Comparison of ENCODE assay signal across 14 cellular contexts in genomic region chr20:38581013-38581412, GRCh38. TPM values are rescaled to one million over a fixed set of nuclear protein-coding genes. Genes with fewer than 3 reads are reported as not detected.
A peak's percentile ranks its signal among the peaks of the same experiment; 100 is the strongest.
DNase-seq lines count a peak whose midpoint lies in the region; ATAC-seq, FAIRE-seq and TF ChIP-seq lines count a peak whose summit lies in the region.
"Had no signal": no experiment of that assay in that cellular context is flagged by ENCODE, and none has a peak within 500 bp of the region (broad histone marks: within the 10 kb centered on the region; RNA-seq: fewer than 3 reads in every experiment).

Gene ADIG, plus strand, starts transcription at chr20:38581197. Its CDS starts 54 bp downstream, at chr20:38581251.

- H3K9ac ChIP-seq in mammary epithelial cell (ENCODE audit: insufficient read depth, low read length) (no peak within 1 kb of the TSS), HepG2 (ENCODE audit: insufficient read depth, low read depth, low read length) (no peak within 1 kb of the TSS)

- no peak for TF ChIP-seq RAD21 in HepG2 (CRISPR knock-in tag; IDR thresholded peaks at IDR 0.05)

- POLR2A ChIA-PET in HepG2 (lab: Yijun Ruan, JAX) = no interaction called here
- POLR2A ChIA-PET in CD8-positive, alpha-beta T cell (lab: Charles Lee) = no interaction called here

- H3K4me3 ChIP-seq in mammary epithelial cell (replicated peaks in 1 of 3; ENCODE audit: insufficient read depth in 1 of 3, low read depth in 2 of 3, low read length in 3 of 3) (no peak within 1 kb of the TSS), HepG2 (replicated peaks in 1 of 3; ENCODE audit: insufficient read depth in 1 of 3, low read depth in 2 of 3, low read length in 3 of 3) (no peak within 1 kb of the TSS)
- no peak within 1 kb of the TSS for H3K4me3 ChIP-seq in CD8-positive, alpha-beta T cell (ENCODE audit: low read depth, low read length)
- H3K4me3 ChIP-seq: ascending aorta had no signal

- TF ChIP-seq EP300 in HepG2 (IDR thresholded peaks at IDR 0.05; ENCODE audit: low read depth in 2 of 2, low read length in 2 of 2) (no peak), HepG2 (CRISPR knock-in tag; IDR thresholded peaks at IDR 0.05; ENCODE audit: borderline replicate concordance) (no peak)

- no peaks in the 10 kb centered on the region for H3K27me3 Mint-ChIP-seq in CD8-positive, alpha-beta T cell (ENCODE audit: low read depth)

- H4K20me1 ChIP-seq in mammary epithelial cell (ENCODE audit: insufficient read depth, low read length) (no peaks in the 10 kb centered on the region), HepG2 (ENCODE audit: insufficient read depth, low read length) (no peaks in the 10 kb centered on the region)

- peak within 1 kb of the TSS; percentile 32 for H3K4me2 ChIP-seq in mammary epithelial cell (ENCODE audit: insufficient read depth, low read depth, low read length)
- no peak within 1 kb of the TSS for H3K4me2 ChIP-seq in HepG2 (ENCODE audit: low read depth, low read length)

- H3K36me3 ChIP-seq in mammary epithelial cell (ENCODE audit: insufficient read depth, low read length) (peaks cover 2% of the 10 kb centered on the region), HepG2 (replicated peaks in 1 of 2; ENCODE audit: control insufficient read depth in 1 of 2, insufficient read depth in 2 of 2, low read length in 2 of 2) (0 out of 5 replicates have a peak, but pooled peaks cover 0 to 8% of the 10 kb centered on the region in 2 experiments)
- H3K36me3 ChIP-seq in CD8-positive, alpha-beta T cell (ENCODE audit: insufficient read depth, low read length) = no peaks in the 10 kb centered on the region

- intact Hi-C loops in Right ventricle myocardium superior (cut with DNase I) (no loop called here), cardiac septum (cut with DNase I) (no loop called here), mammary epithelial cell (cut with micrococcal nuclease) (no loop called here), HepG2 (cut with micrococcal nuclease; ENCODE audit: unreplicated experiment) (no loop called here)
- intact Hi-C loops in CD8-positive, alpha-beta T cell (cut with DNase I, micrococcal nuclease) = no loop called here

- H3K4me1 ChIP-seq in mammary epithelial cell (ENCODE audit: insufficient read depth, low read length) = peaks cover 10% of the 10 kb centered on the region
- H3K4me1 ChIP-seq in HepG2 (ENCODE audit: insufficient read depth, low read length) = peaks cover 62% of the 10 kb centered on the region
- no peaks in the 10 kb centered on the region for H3K4me1 ChIP-seq in CD8-positive, alpha-beta T cell (ENCODE audit: insufficient read depth, low read length)

- H3K4me3 Mint-ChIP-seq in CD8-positive, alpha-beta T cell = no peak within 1 kb of the TSS

- TF ChIP-seq CTCF in mammary epithelial cell (conservative IDR thresholded peaks at IDR 0.05 in 1 of 2, IDR thresholded peaks at IDR 0.05 in 1 of 2; ENCODE audit: extremely low read depth in 1 of 2, insufficient read depth in 1 of 2, low read depth in 1 of 2, low read length in 2 of 2) (peak in 1 of 2 donors; percentile 1), HepG2 (CRISPR knock-in tag; IDR thresholded peaks at IDR 0.05) (no peak)
- TF ChIP-seq CTCF in CD8-positive, alpha-beta T cell (IDR thresholded peaks at IDR 0.05) = no peak

- no peak for TF ChIP-seq POLR2A in HepG2 (IDR thresholded peaks at IDR 0.05; ENCODE audit: insufficient read depth in 1 of 2, low read depth in 2 of 2, low read length in 2 of 2)

- in situ Hi-C loops in mammary epithelial cell (cut with MboI; ENCODE audit: low sequenced_read_pairs in 2 of 2) (no loop called here), HepG2 (cut with HindIII; ENCODE audit: extremely low pct_ligation_motif_present, low pct_unique_long_range_greater_than_20kb) (no loop called here)

- no peak within 1 kb of the TSS for H3K27ac ChIP-seq in mammary epithelial cell (ENCODE audit: insufficient read depth, low read depth, low read length)
- H3K27ac ChIP-seq in HepG2 (ENCODE audit: extremely low read length, insufficient read depth, low read length) = no peak within 1 kb of the TSS
- H3K27ac ChIP-seq in CD8-positive, alpha-beta T cell (ENCODE audit: low read depth, low read length) = no peak within 1 kb of the TSS
- H3K27ac ChIP-seq: ascending aorta had no signal

- no peaks in the 10 kb centered on the region for H3K9me3 Mint-ChIP-seq in CD8-positive, alpha-beta T cell

- ATAC-seq in Right ventricle myocardium superior (ENCODE audit: poor library complexity) = peak; percentile 90
- peak; percentile 15 for ATAC-seq in HepG2
- ATAC-seq in GM21717 (IDR thresholded peaks at IDR 0.05; ENCODE audit: unreplicated experiment) = no peak
- ATAC-seq in CD8-positive, alpha-beta T cell = no peak

- H3K9me3 ChIP-seq in mammary epithelial cell (replicated peaks; ENCODE audit: insufficient read depth, low read length) (no peaks in the 10 kb centered on the region), HepG2 (ENCODE audit: low read length) (no peaks in the 10 kb centered on the region)
- no peaks in the 10 kb centered on the region for H3K9me3 ChIP-seq in CD8-positive, alpha-beta T cell (ENCODE audit: low read length)
- H3K9me3 ChIP-seq: ascending aorta had no signal

- H3K36me3 Mint-ChIP-seq in CD8-positive, alpha-beta T cell = peaks cover 14% of the 10 kb centered on the region

- H3K4me1 Mint-ChIP-seq in CD8-positive, alpha-beta T cell (ENCODE audit: low read depth) = no peaks in the 10 kb centered on the region

- WGBS in mammary epithelial cell (ENCODE audit: low coverage, missing lambda C conversion rate) = 16% methylated on average over 5 of the region's 5 CpGs
- WGBS in HepG2 (ENCODE audit: low lambda C conversion rate) = 77% methylated on average over 5 of the region's 5 CpGs

- CTCF ChIA-PET in mammary epithelial cell (lab: Charles Lee; ENCODE audit: low non-redundant PET) = no interaction called here
- CTCF ChIA-PET in HepG2 (lab: Yijun Ruan, JAX; ENCODE audit: low intra/inter-chr PET ratio, low total read pairs) = no interaction called here
- CTCF ChIA-PET in CD8-positive, alpha-beta T cell (lab: Charles Lee) = no interaction called here

- H3K27me3 ChIP-seq in mammary epithelial cell (ENCODE audit: insufficient read depth, low read length) (no peaks in the 10 kb centered on the region), HepG2 (ENCODE audit: control insufficient read depth in 1 of 2, insufficient read depth in 2 of 2, low read length in 2 of 2) (no peaks in the 10 kb centered on the region)
- H3K27me3 ChIP-seq in CD8-positive, alpha-beta T cell (ENCODE audit: insufficient read depth, low read length) = no peaks in the 10 kb centered on the region
- H3K27me3 ChIP-seq: ascending aorta had no signal

- dilution Hi-C loops in mammary epithelial cell (cut with HindIII; ENCODE audit: low sequenced_read_pairs) = no loop called here

- FAIRE-seq in HepG2 (lab: Jason Lieb, UNC) = no peak

- no peak within 1 kb of the TSS for H3K27ac Mint-ChIP-seq in CD8-positive, alpha-beta T cell

- BruUV-seq in mammary epithelial cell (replicated peaks; lab: Mats Ljungman, UMichigan) = no TSS peak
- no TSS peak for BruUV-seq in HepG2 (replicated peaks; lab: Mats Ljungman, UMichigan)

- H3K79me2 ChIP-seq in mammary epithelial cell (ENCODE audit: insufficient read depth, low read length) (no peaks in the 10 kb centered on the region), HepG2 (ENCODE audit: insufficient read depth, low read length) (no peaks in the 10 kb centered on the region)

- DNase-seq in Right ventricle myocardium superior (peak; percentile 68), cardiac septum (ENCODE audit: low spot score) (no peak), mammary epithelial cell (peak; percentile 53), HepG2 (ENCODE audit: low spot score) (peak; percentile 44), AG08396 (ENCODE audit: low spot score) (no peak)
- no peak for DNase-seq in activated CD4-positive, CD25-positive, alpha-beta regulatory T cell (lab: John Stamatoyannopoulos, UW)
- DNase-seq in CD8-positive, alpha-beta T cell = no peak
- DNase-seq: activated CD4-positive, alpha-beta T cell treated with anti-CD3 and anti-CD28 coated beads for 48 hours; RPMI8226 had no signal

- H2AFZ ChIP-seq in mammary epithelial cell (ENCODE audit: low read depth, low read length) (peak within 1 kb of the TSS; percentile 2), HepG2 (ENCODE audit: low read length) (no peak within 1 kb of the TSS)

TF ChIP-seq in HepG2, 621 proteins besides CTCF, POLR2A, EP300 and RAD21 (continues in another document):
- no peak for TF ChIP-seq BATF2 (CRISPR knock-in tag; IDR thresholded peaks at IDR 0.05)

RNA-seq across cellular contexts. Expression of gene ADIG, which starts in this region (rescaled TPM):
- total RNA-seq in Right ventricle myocardium superior (not detected), cardiac septum (not detected), mammary epithelial cell (not detected), HepG2 (2016; rRNA removed; fragmentation: Illumina TruSeq; extraction: Trizol) (0.15 and 0.28 TPM in 2 replicates)
- polyA plus RNA-seq in mammary epithelial cell (not detected), HepG2 (2011; rRNA removed) (0.10 TPM in 1 of 2 replicates, not detected in the other)
- polyA minus RNA-seq in mammary epithelial cell = not detected
- total RNA-seq in HepG2 (2016; cell fraction: cytosol; rRNA removed; fragmentation: Illumina TruSeq; extraction: Trizol; ENCODE audit: low read depth) = not detected in 2 replicates
- not detected in 2 replicates for total RNA-seq in HepG2 (2016; cell fraction: insoluble cytoplasmic fraction; rRNA removed; fragmentation: Illumina TruSeq; extraction: Trizol)
- total RNA-seq in HepG2 (2016; cell fraction: membrane; rRNA removed; fragmentation: Illumina TruSeq; extraction: Trizol) = not detected in 2 replicates
- not detected in 2 replicates for total RNA-seq in HepG2 (2016; cell fraction: nucleus; rRNA removed; fragmentation: Illumina TruSeq; extraction: Trizol)
- polyA plus RNA-seq in HepG2 (2011; cell fraction: cytosol; rRNA removed) = not detected in 2 replicates
- polyA plus RNA-seq in HepG2 (2011; cell fraction: nucleus; rRNA removed) = not detected in 2 replicates
- not detected in 2 replicates for polyA plus RNA-seq in HepG2 (2012)
- polyA plus RNA-seq in HepG2 (2016; cell fraction: cytosol; fragmentation: Illumina TruSeq; extraction: Trizol; ENCODE audit: low read depth) = not detected in 2 replicates
- not detected in 2 replicates for polyA plus RNA-seq in HepG2 (2016; cell fraction: insoluble cytoplasmic fraction; fragmentation: Illumina TruSeq; extraction: Trizol; ENCODE audit: low read depth)
- not detected in 2 replicates for polyA plus RNA-seq in HepG2 (2016; cell fraction: membrane; fragmentation: Illumina TruSeq; extraction: Trizol; ENCODE audit: low read depth)
- polyA plus RNA-seq in HepG2 (2016; cell fraction: nucleus; fragmentation: Illumina TruSeq; extraction: Trizol; ENCODE audit: insufficient read depth, low read depth) = not detected in 2 replicates
- not detected in 2 replicates for polyA minus RNA-seq in HepG2 (2011; rRNA and poly(A)+ RNA removed; ENCODE audit: low replicate concordance)
- not detected in 2 replicates for polyA minus RNA-seq in HepG2 (2011; cell fraction: cytosol; rRNA and poly(A)+ RNA removed)
- polyA minus RNA-seq in HepG2 (2011; cell fraction: nucleus; rRNA and poly(A)+ RNA removed) = not detected in 2 replicates
- not detected for total RNA-seq in CD8-positive, alpha-beta T cell
- total RNA-seq: ascending aorta, fibroblast of lung, mesenteric fat pad had no signal
- polyA plus RNA-seq: BJ, fibroblast of lung had no signal

Comparison
In these comparisons a context has a peak if more than half of its experiments do, and no peak if none do; other contexts are left out.
1. Peak in DNase-seq and ATAC-seq in Right ventricle myocardium superior; RNA of the gene not detected or under 1 TPM.
2. Peak in DNase-seq and H3K4me2 ChIP-seq in mammary epithelial cell; RNA of the gene not detected or under 1 TPM.
3. Peak in DNase-seq and ATAC-seq in HepG2; RNA of the gene not detected or under 1 TPM.